Comparison of ENCODE assay signal across 10 cellular contexts in genomic region chr6:148509152-148509571, GRCh38.
A peak's percentile ranks its signal among the peaks of the same experiment; 100 is the strongest.
DNase-seq lines count a peak whose midpoint lies in the region; ATAC-seq, FAIRE-seq and TF ChIP-seq lines count a peak whose summit lies in the region.
"Had no signal": no experiment of that assay in that cellular context is flagged by ENCODE, and none has a peak within 500 bp of the region (broad histone marks: within the 10 kb centered on the region; RNA-seq: fewer than 3 reads in every experiment).

No MANE protein-coding gene starts in this region.

- peak overlapping the region; percentile 89 for H3K14ac ChIP-seq in IMR-90 (replicated peaks; ENCODE audit: low read depth, low read length)

- H3K9me3 ChIP-seq in A673 (ENCODE audit: low read depth, low read length, poor library complexity, severe bottlenecking) (no peaks in the 10 kb centered on the region), IMR-90 (ENCODE audit: control insufficient read depth, insufficient read depth, low read length) (no peaks in the 10 kb centered on the region), endodermal cell (ENCODE audit: control insufficient read depth, low read length) (no peaks in the 10 kb centered on the region), neural progenitor cell (ENCODE audit: low read depth) (no peaks in the 10 kb centered on the region), small intestine (ENCODE audit: control insufficient read depth, low read depth) (no peaks in the 10 kb centered on the region)

- H2AK5ac ChIP-seq in IMR-90 (ENCODE audit: low read depth, low read length), result peak overlapping the region; percentile 76

- intact Hi-C loops in A673 (cut with micrococcal nuclease; ENCODE audit: unreplicated experiment) (no loop called here), IMR-90 (cut with micrococcal nuclease) (no loop called here)

- H2AK9ac ChIP-seq in IMR-90 (replicated peaks; ENCODE audit: low read depth, low read length, poor library complexity), result peak overlapping the region; percentile 30

- DNase-seq in A673 (ENCODE audit: low spot score), result peak; percentile 36
- DNase-seq in IMR-90, result peak; percentile 74
- no peak for DNase-seq in endodermal cell
- no peak for DNase-seq in neural progenitor cell (ENCODE audit: low spot score)
- no peak for DNase-seq in small intestine
- no peak for DNase-seq in left lobe of liver (ENCODE audit: low spot score)
- DNase-seq in naive thymus-derived CD8-positive, alpha-beta T cell, result no peak
- DNase-seq: CD8-positive, alpha-beta T cell; PC-3 had no signal

- H3K4me3 Mint-ChIP-seq in endodermal cell (no peak overlapping the region), neural progenitor cell (peak overlapping the region; percentile 88)
- H3K4me3 Mint-ChIP-seq in naive thymus-derived CD8-positive, alpha-beta T cell, result no peak overlapping the region
- H3K4me3 Mint-ChIP-seq: CD8-positive, alpha-beta T cell had no signal

- H3K4me3 ChIP-seq in A673 (ENCODE audit: low read depth, low read length, poor library complexity, severe bottlenecking) (peak overlapping the region; percentile 46), IMR-90 (ENCODE audit: insufficient read depth, low read depth, low read length) (peak overlapping the region; percentile 60), endodermal cell (ENCODE audit: low read length) (peak overlapping the region; percentile 10), neural progenitor cell (peak overlapping the region; percentile 52), small intestine (ENCODE audit: low read depth in 1 of 2, low read length in 2 of 2) (no peak overlapping the region)

- peaks cover 12% of the 10 kb centered on the region; the same call in 1 of the 2 replicates for H3K9me1 ChIP-seq in IMR-90 (ENCODE audit: insufficient read depth, low read length)

- peak overlapping the region; percentile 84 for H3K18ac ChIP-seq in IMR-90 (ENCODE audit: low read depth, low read length)

- H3K4ac ChIP-seq in IMR-90 (ENCODE audit: low read depth, low read length), result peak overlapping the region; percentile 91

- FAIRE-seq in small intestine (lab: Jason Lieb, UNC), result no peak

- peak overlapping the region; percentile 86; the same call in 2 of the 3 replicates for H2BK15ac ChIP-seq in IMR-90 (ENCODE audit: low read depth, low read length)

- H3K36me3 Mint-ChIP-seq in endodermal cell (ENCODE audit: low read depth), result peaks cover 1% of the 10 kb centered on the region
- peaks cover 12% of the 10 kb centered on the region for H3K36me3 Mint-ChIP-seq in neural progenitor cell
- no peaks in the 10 kb centered on the region for H3K36me3 Mint-ChIP-seq in naive thymus-derived CD8-positive, alpha-beta T cell
- H3K36me3 Mint-ChIP-seq: CD8-positive, alpha-beta T cell had no signal

- H3K27me3 ChIP-seq in A673 (replicated peaks; ENCODE audit: insufficient read depth, low read depth, low read length, poor library complexity), result no peaks in the 10 kb centered on the region
- no peaks in the 10 kb centered on the region for H3K27me3 ChIP-seq in IMR-90 (ENCODE audit: control insufficient read depth, insufficient read depth, low read length)
- no peaks in the 10 kb centered on the region for H3K27me3 ChIP-seq in endodermal cell (ENCODE audit: control insufficient read depth, insufficient read depth, low read length, poor library complexity, severe bottlenecking)
- no peaks in the 10 kb centered on the region for H3K27me3 ChIP-seq in neural progenitor cell
- H3K27me3 ChIP-seq in small intestine (ENCODE audit: control insufficient read depth in 2 of 2, insufficient read depth in 2 of 2, low read length in 2 of 2), result no peaks in the 10 kb centered on the region

- TF ChIP-seq RAD21 in IMR-90 (IDR thresholded peaks at IDR 0.05; ENCODE audit: low read length), result no peak

- no peak for TF ChIP-seq POLR2A in IMR-90 (IDR thresholded peaks at IDR 0.05; ENCODE audit: low read depth, low read length)

- in situ Hi-C loops in IMR-90 (cut with MboI; ENCODE audit: low sequenced_read_pairs), result no loop called here

- CTCF ChIA-PET in A673 (lab: Charles Lee), result no interaction called here
- CTCF ChIA-PET in IMR-90 (lab: Yijun Ruan, JAX), result interaction anchor here (0.6 to 1.1 kb wide), 4 partner anchors 9 to 329 kb away, joined by 3 to 5 read pairs (median 3); no protein-coding TSS in a partner anchor

- no peaks in the 10 kb centered on the region for H3K9me3 Mint-ChIP-seq in endodermal cell
- no peaks in the 10 kb centered on the region for H3K9me3 Mint-ChIP-seq in neural progenitor cell
- no peaks in the 10 kb centered on the region for H3K9me3 Mint-ChIP-seq in naive thymus-derived CD8-positive, alpha-beta T cell
- H3K9me3 Mint-ChIP-seq: CD8-positive, alpha-beta T cell had no signal

- H4K5ac ChIP-seq in IMR-90 (ENCODE audit: low read depth, low read length), result peak overlapping the region; percentile 83

- peak overlapping the region; percentile 96 for H3K23ac ChIP-seq in IMR-90 (ENCODE audit: low read depth, low read length)

- ATAC-seq in IMR-90 (ENCODE audit: low read depth) (peak; percentile 30), left lobe of liver (no peak), HG02678 (IDR thresholded peaks at IDR 0.05; ENCODE audit: unreplicated experiment) (no peak)
- no peak for ATAC-seq in naive thymus-derived CD8-positive, alpha-beta T cell
- ATAC-seq: CD8-positive, alpha-beta T cell had no signal

- H3K9ac ChIP-seq in IMR-90 (ENCODE audit: low read depth, low read length), result peak overlapping the region; percentile 99
- H3K9ac ChIP-seq in endodermal cell (ENCODE audit: extremely low read depth, low read length, poor library complexity, severe bottlenecking), result no peak overlapping the region
- peak overlapping the region; percentile 15 for H3K9ac ChIP-seq in neural progenitor cell

- no peaks in the 10 kb centered on the region for H3K36me3 ChIP-seq in A673 (ENCODE audit: insufficient read depth, low read length, poor library complexity, severe bottlenecking)
- no peaks in the 10 kb centered on the region for H3K36me3 ChIP-seq in IMR-90 (ENCODE audit: control insufficient read depth, insufficient read depth, low read length)
- no peaks in the 10 kb centered on the region for H3K36me3 ChIP-seq in endodermal cell (ENCODE audit: control insufficient read depth, insufficient read depth, low read length)
- H3K36me3 ChIP-seq in neural progenitor cell, result no peaks in the 10 kb centered on the region
- H3K36me3 ChIP-seq in small intestine (ENCODE audit: control insufficient read depth in 2 of 2, insufficient read depth in 2 of 2, low read length in 2 of 2), result no peaks in the 10 kb centered on the region

- WGBS in IMR-90 (ENCODE audit: extremely low coverage in 2 of 2, insufficient read length in 1 of 2), 2 experiments, result 2% methylated on average over 6 of the region's 11 CpGs; no CpG with 5 or more reads in 1 of the 2 experiments
- 84 to 87% methylated on average over 11 of the region's 11 CpGs for WGBS in endodermal cell (ENCODE audit: insufficient coverage in 1 of 2, insufficient read length in 1 of 2), 2 experiments
- 57 to 80% (median 74%) methylated on average over 11 of the region's 11 CpGs for WGBS in small intestine, 3 donors

- H3K27ac Mint-ChIP-seq in endodermal cell (no peak overlapping the region), neural progenitor cell (peak overlapping the region; percentile 98)
- H3K27ac Mint-ChIP-seq in naive thymus-derived CD8-positive, alpha-beta T cell, result no peak overlapping the region
- H3K27ac Mint-ChIP-seq: CD8-positive, alpha-beta T cell had no signal

- peak overlapping the region; percentile 77 for H4K91ac ChIP-seq in IMR-90 (ENCODE audit: insufficient read depth, low read depth, low read length)

- peaks cover 36% of the 10 kb centered on the region for H3K4me1 ChIP-seq in A673 (ENCODE audit: insufficient read depth, low read length, poor library complexity, severe bottlenecking)
- peaks cover 20% of the 10 kb centered on the region for H3K4me1 ChIP-seq in IMR-90 (ENCODE audit: control insufficient read depth, insufficient read depth, low read length)
- peaks cover 3% of the 10 kb centered on the region for H3K4me1 ChIP-seq in endodermal cell (ENCODE audit: control insufficient read depth, insufficient read depth, low read length)
- peaks cover 42% of the 10 kb centered on the region for H3K4me1 ChIP-seq in neural progenitor cell
- no peaks in the 10 kb centered on the region for H3K4me1 ChIP-seq in small intestine (ENCODE audit: control insufficient read depth in 2 of 2, insufficient read depth in 1 of 2, low read depth in 1 of 2, low read length in 1 of 2)

- H3K4me2 ChIP-seq in IMR-90 (ENCODE audit: low read depth, low read length), result peak overlapping the region; percentile 95
- H3K4me2 ChIP-seq in neural progenitor cell, result peak overlapping the region; percentile 87

- H3K56ac ChIP-seq in IMR-90 (ENCODE audit: extremely low read depth, insufficient read depth, low read length), result peak overlapping the region; percentile 71

- H3K4me1 Mint-ChIP-seq in endodermal cell (peaks cover 30% of the 10 kb centered on the region), neural progenitor cell (peaks cover 44% of the 10 kb centered on the region)
- no peaks in the 10 kb centered on the region for H3K4me1 Mint-ChIP-seq in naive thymus-derived CD8-positive, alpha-beta T cell

- H4K8ac ChIP-seq in IMR-90 (ENCODE audit: low read depth in 2 of 2, low read length in 2 of 2), result peak overlapping the region; percentile 17 to 86; a peak in 3 of 4 replicates

- H2BK20ac ChIP-seq in IMR-90 (ENCODE audit: low read depth, low read length), result peak overlapping the region; percentile 58; the same call in 1 of the 2 replicates

- BruUV-seq in A673 (replicated peaks; lab: Mats Ljungman, UMichigan) (no TSS peak), IMR-90 (replicated peaks; lab: Mats Ljungman, UMichigan) (no TSS peak)

- peak overlapping the region; percentile 90 for H2BK120ac ChIP-seq in IMR-90 (ENCODE audit: low read depth, low read length)

- peak overlapping the region; percentile 73 for H3K27ac ChIP-seq in A673 (ENCODE audit: low read depth, low read length, poor library complexity, severe bottlenecking)
- H3K27ac ChIP-seq in IMR-90 (ENCODE audit: insufficient read depth, low read length), result peak overlapping the region; percentile 98
- peak overlapping the region; percentile 88 for H3K27ac ChIP-seq in endodermal cell (ENCODE audit: low read depth, low read length)
- peak overlapping the region; percentile 91 for H3K27ac ChIP-seq in neural progenitor cell
- peak overlapping the region in 1 of 2 donors; percentile 95 for H3K27ac ChIP-seq in small intestine (ENCODE audit: low read depth in 1 of 2, low read length in 1 of 2)

- no peaks in the 10 kb centered on the region; the same call in 1 of the 2 replicates for H4K20me1 ChIP-seq in IMR-90 (ENCODE audit: insufficient read depth, low read length)
- no peaks in the 10 kb centered on the region for H4K20me1 ChIP-seq in neural progenitor cell (ENCODE audit: low read depth)

- H3F3A ChIP-seq in neural progenitor cell (ENCODE audit: low read depth), result peaks cover 32% of the 10 kb centered on the region

- H3K79me2 ChIP-seq in neural progenitor cell (ENCODE audit: low read depth), result peaks cover 12% of the 10 kb centered on the region

- H3K27me3 Mint-ChIP-seq in endodermal cell (ENCODE audit: insufficient read depth) (no peaks in the 10 kb centered on the region), neural progenitor cell (ENCODE audit: insufficient read depth, low read depth) (peaks cover 3% of the 10 kb centered on the region)
- peaks cover 10 to 56% (median 34%) of the 10 kb centered on the region in 5 donors for H3K27me3 Mint-ChIP-seq in naive thymus-derived CD8-positive, alpha-beta T cell

- peak overlapping the region; percentile 87 for H2BK5ac ChIP-seq in IMR-90 (ENCODE audit: low read depth, low read length, poor library complexity, severe bottlenecking)

- dilution Hi-C loops in IMR-90 (cut with HindIII; ENCODE audit: low sequenced_read_pairs, unreplicated experiment), result no loop called here

- H3K79me1 ChIP-seq in IMR-90 (ENCODE audit: low read depth in 1 of 2, low read length in 2 of 2), result peaks cover 29 to 61% of the 10 kb centered on the region in 2 experiments

- H2AFZ ChIP-seq in IMR-90 (replicated peaks; ENCODE audit: low read length, poor library complexity) (peak overlapping the region; percentile 3), neural progenitor cell (replicated peaks) (no peak overlapping the region)

- POLR2A ChIA-PET in A673 (lab: Charles Lee; ENCODE audit: low non-redundant PET) (interaction anchor here (0.6 kb wide), 1 partner anchor 246 kb away, joined by 3 read pairs; no protein-coding TSS in a partner anchor), IMR-90 (lab: Charles Lee; ENCODE audit: unreplicated experiment) (interaction anchor here (1.2 kb wide), 1 partner anchor 21 kb away, joined by 3 read pairs; no protein-coding TSS in a partner anchor)
- POLR2A ChIA-PET in naive thymus-derived CD8-positive, alpha-beta T cell (lab: Charles Lee), result no interaction called here

- TF ChIP-seq CTCF in A673 (conservative IDR thresholded peaks at IDR 0.05; ENCODE audit: low read depth, low read length) (no peak), IMR-90 (conservative IDR thresholded peaks at IDR 0.05; ENCODE audit: low read depth, low read length) (no peak), endodermal cell (conservative IDR thresholded peaks at IDR 0.05) (no peak), neural progenitor cell (IDR thresholded peaks at IDR 0.05) (no peak)

Comparison
In these comparisons a context has a peak if more than half of its experiments do, and no peak if none do; other contexts are left out.
1. DNase-seq: peak in A673 (single experiment) and IMR-90 (single experiment); none in endodermal cell (single experiment), neural progenitor cell (single experiment), small intestine (single experiment), left lobe of liver (single experiment) and naive thymus-derived CD8-positive, alpha-beta T cell (0 of 10).
2. H3K4me3 ChIP-seq: peak in A673 (single experiment), IMR-90 (single experiment), endodermal cell (single experiment) and neural progenitor cell (single experiment); none in small intestine (0 of 2).